ENCODE assay signal across 8 cellular contexts in the genomic region with DNA sequence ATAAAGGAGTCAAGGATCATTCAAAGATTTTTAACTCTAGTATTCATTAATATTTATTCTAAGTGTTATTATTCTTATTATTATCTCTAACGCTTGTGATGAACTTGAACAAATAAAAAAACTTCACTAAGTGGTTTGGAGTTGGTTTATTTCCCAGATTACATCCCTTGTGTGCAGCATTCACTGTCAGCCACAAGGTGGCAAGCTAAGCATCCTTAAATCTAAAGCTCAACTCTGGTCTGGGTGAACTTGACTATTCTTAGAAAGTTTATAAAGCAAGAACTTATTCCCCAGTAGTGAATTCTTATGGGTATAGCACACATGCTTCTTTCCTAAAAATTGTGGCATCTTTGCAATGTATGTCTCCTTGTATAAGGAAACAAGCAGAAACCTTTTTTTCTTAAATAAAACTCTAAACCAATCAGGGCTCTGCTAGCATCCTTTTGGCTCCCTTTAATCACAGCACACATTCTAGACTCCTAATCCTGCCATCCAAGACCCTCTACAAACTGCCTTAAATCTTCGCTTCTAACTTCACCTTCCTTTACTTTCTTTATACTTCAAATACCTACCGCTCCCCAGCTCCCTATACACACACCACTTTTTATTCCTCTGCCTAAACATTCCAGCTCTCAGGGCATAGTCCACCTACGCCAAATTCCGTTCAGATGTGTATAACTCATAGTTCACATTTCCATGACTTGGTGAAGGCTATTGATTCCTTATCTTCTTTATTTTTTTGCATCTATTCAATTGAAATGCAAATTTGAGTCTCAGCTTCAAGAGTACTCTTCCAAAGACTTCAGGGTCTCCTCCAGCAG.
DNase-seq lines count a peak whose midpoint lies in the region; ATAC-seq and TF ChIP-seq lines count a peak whose summit lies in the region.

No MANE protein-coding gene starts in this region.

- H3K4me1 Mint-ChIP-seq in stimulated activated naive B cell treated with anti-CD40 and anti-IgM and Interleukin-4, amounts not matched to agents 10 μg/mL and 1 μg/mL and 100 μg/mL, for 72 hours: no peaks in the 10 kb centered on the region

- DNase-seq in NCI-H1092 (lab: John Stamatoyannopoulos, UW) (peak; percentile 26), left ventricle myocardium superior (no peak), islet precursor cell (no peak)
- DNase-seq in stimulated activated naive B cell treated with anti-CD40 and anti-IgM and Interleukin-4, amounts not matched to agents 10 μg/mL and 1 μg/mL and 100 μg/mL, for 72 hours: no peak

- TF ChIP-seq CTCF in C4-2B (conservative IDR thresholded peaks at IDR 0.05) (peak; percentile 88), WI38 (IDR thresholded peaks at IDR 0.05; ENCODE audit: low read depth, low read length) (peak; percentile 71)

- intact Hi-C loops in left ventricle myocardium superior (cut with micrococcal nuclease): loop anchor here (5.0 kb wide), 1 partner anchor 159 kb away; no protein-coding TSS in a partner anchor

- ATAC-seq in GM18502 (IDR thresholded peaks at IDR 0.05; ENCODE audit: poor library complexity, unreplicated experiment) (peak; percentile 93), HG02678 (IDR thresholded peaks at IDR 0.05; ENCODE audit: unreplicated experiment) (peak; percentile 96), left ventricle myocardium superior (peak; percentile 60)
- peak; percentile 65 to 75 for ATAC-seq in stimulated activated naive B cell treated with anti-CD40 and anti-IgM and Interleukin-4, amounts not matched to agents 10 μg/mL and 1 μg/mL and 100 μg/mL, for 72 hours (replicated peaks)

- no peak overlapping the region for H3K27ac Mint-ChIP-seq in stimulated activated naive B cell treated with anti-CD40 and anti-IgM and Interleukin-4, amounts not matched to agents 10 μg/mL and 1 μg/mL and 100 μg/mL, for 72 hours

- no peak overlapping the region for H3K4me3 Mint-ChIP-seq in stimulated activated naive B cell treated with anti-CD40 and anti-IgM and Interleukin-4, amounts not matched to agents 10 μg/mL and 1 μg/mL and 100 μg/mL, for 72 hours

- H3K27me3 Mint-ChIP-seq in stimulated activated naive B cell treated with anti-CD40 and anti-IgM and Interleukin-4, amounts not matched to agents 10 μg/mL and 1 μg/mL and 100 μg/mL, for 72 hours: no peaks in the 10 kb centered on the region

- no peaks in the 10 kb centered on the region for H3K9me3 Mint-ChIP-seq in stimulated activated naive B cell treated with anti-CD40 and anti-IgM and Interleukin-4, amounts not matched to agents 10 μg/mL and 1 μg/mL and 100 μg/mL, for 72 hours

- H3K36me3 Mint-ChIP-seq in stimulated activated naive B cell treated with anti-CD40 and anti-IgM and Interleukin-4, amounts not matched to agents 10 μg/mL and 1 μg/mL and 100 μg/mL, for 72 hours: no peaks in the 10 kb centered on the region

- H3K4me3 ChIP-seq in WI38 (ENCODE audit: low read depth, low read length): no peak overlapping the region

- H3K27ac ChIP-seq in C4-2B: no peak overlapping the region
